8 cellular contexts compared by ENCODE assay signal in genomic region chr10:117375360-117376147, GRCh38. TPM values are rescaled to one million over a fixed set of nuclear protein-coding genes. Genes with fewer than 3 reads are reported as not detected.
DNase-seq lines count a peak whose midpoint lies in the region; ATAC-seq, FAIRE-seq and TF ChIP-seq lines count a peak whose summit lies in the region.

A gene with protein sequence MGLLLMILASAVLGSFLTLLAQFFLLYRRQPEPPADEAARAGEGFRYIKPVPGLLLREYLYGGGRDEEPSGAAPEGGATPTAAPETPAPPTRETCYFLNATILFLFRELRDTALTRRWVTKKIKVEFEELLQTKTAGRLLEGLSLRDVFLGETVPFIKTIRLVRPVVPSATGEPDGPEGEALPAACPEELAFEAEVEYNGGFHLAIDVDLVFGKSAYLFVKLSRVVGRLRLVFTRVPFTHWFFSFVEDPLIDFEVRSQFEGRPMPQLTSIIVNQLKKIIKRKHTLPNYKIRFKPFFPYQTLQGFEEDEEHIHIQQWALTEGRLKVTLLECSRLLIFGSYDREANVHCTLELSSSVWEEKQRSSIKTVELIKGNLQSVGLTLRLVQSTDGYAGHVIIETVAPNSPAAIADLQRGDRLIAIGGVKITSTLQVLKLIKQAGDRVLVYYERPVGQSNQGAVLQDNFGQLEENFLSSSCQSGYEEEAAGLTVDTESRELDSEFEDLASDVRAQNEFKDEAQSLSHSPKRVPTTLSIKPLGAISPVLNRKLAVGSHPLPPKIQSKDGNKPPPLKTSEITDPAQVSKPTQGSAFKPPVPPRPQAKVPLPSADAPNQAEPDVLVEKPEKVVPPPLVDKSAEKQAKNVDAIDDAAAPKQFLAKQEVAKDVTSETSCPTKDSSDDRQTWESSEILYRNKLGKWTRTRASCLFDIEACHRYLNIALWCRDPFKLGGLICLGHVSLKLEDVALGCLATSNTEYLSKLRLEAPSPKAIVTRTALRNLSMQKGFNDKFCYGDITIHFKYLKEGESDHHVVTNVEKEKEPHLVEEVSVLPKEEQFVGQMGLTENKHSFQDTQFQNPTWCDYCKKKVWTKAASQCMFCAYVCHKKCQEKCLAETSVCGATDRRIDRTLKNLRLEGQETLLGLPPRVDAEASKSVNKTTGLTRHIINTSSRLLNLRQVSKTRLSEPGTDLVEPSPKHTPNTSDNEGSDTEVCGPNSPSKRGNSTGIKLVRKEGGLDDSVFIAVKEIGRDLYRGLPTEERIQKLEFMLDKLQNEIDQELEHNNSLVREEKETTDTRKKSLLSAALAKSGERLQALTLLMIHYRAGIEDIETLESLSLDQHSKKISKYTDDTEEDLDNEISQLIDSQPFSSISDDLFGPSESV (minus strand): TSS chr10:117375440. CDS start chr10:117375227, 213 bp downstream.

- DNase-seq in GM12892 (ENCODE audit: insufficient read length) (peak; percentile 84), NCI-H1417 treated with DMSO at 0.1 percent for 48 hours (lab: John Stamatoyannopoulos, UW) (peak; percentile 23), T-helper 1 cell (peak; percentile 74 to 89 (median 84)), adrenal gland (peak; percentile 92 to 97 (median 95)), heart left ventricle (peak; percentile 95 to 98 (median 97)), posterior cingulate gyrus (peak; percentile 91 to 99 (median 93)), type B pancreatic cell (ENCODE audit: extremely low spot score, unreplicated experiment) (peak; percentile 96)

- peak within 1 kb of the TSS; percentile 95 for H3K27ac Mint-ChIP-seq in type B pancreatic cell

- H3K36me3 Mint-ChIP-seq in type B pancreatic cell: peaks cover 3% of the 10 kb centered on the region

- WGBS in adrenal gland, 4 donors: 0 to 2% (median 1%) methylated on average over 16 to 103 of the region's 103 CpGs
- 0 to 1% (median 1%) methylated on average over 52 to 103 of the region's 103 CpGs for WGBS in heart left ventricle, 4 donors

- H3K9me3 ChIP-seq in adrenal gland (replicated peaks in 1 of 3) (no peaks in the 10 kb centered on the region), heart left ventricle (no peaks in the 10 kb centered on the region)

- peaks cover 19% of the 10 kb centered on the region for H3K4me1 Mint-ChIP-seq in type B pancreatic cell (ENCODE audit: unreplicated experiment)

- H3K27ac ChIP-seq in adrenal gland (peak within 1 kb of the TSS; percentile 71 to 93 (median 90)), heart left ventricle (peak within 1 kb of the TSS; percentile 62 to 99 (median 94))

- H3K36me3 ChIP-seq in adrenal gland (replicated peaks in 1 of 2) (no peaks in the 10 kb centered on the region), heart left ventricle (no peaks in the 10 kb centered on the region)

- peak within 1 kb of the TSS; percentile 94 for H3K4me3 Mint-ChIP-seq in type B pancreatic cell

- H3K4me1 ChIP-seq in adrenal gland (replicated peaks in 1 of 2) (peaks cover 8 to 29% of the 10 kb centered on the region in 2 donors), heart left ventricle (peaks cover 0 to 44% (median 30%) of the 10 kb centered on the region in 12 donors)

- H3K4me3 ChIP-seq in adrenal gland: peak within 1 kb of the TSS; percentile 62 to 97 (median 78)
- H3K4me3 ChIP-seq in heart left ventricle: peak within 1 kb of the TSS; percentile 68 to 99 (median 92)

- no peaks in the 10 kb centered on the region for H3K9me3 Mint-ChIP-seq in type B pancreatic cell

- TF ChIP-seq POLR2A in GM12892 (IDR thresholded peaks at IDR 0.05; ENCODE audit: low read depth, low read length) (peak; percentile 71; the same call in 1 of the 2 replicates), adrenal gland (IDR thresholded peaks at IDR 0.05) (peak; percentile 91 to 93), heart left ventricle (IDR thresholded peaks at IDR 0.05) (peak; percentile 44 to 84)

- ATAC-seq in HG02763 (IDR thresholded peaks at IDR 0.05; ENCODE audit: unreplicated experiment) (peak; percentile 80), heart left ventricle (peak; percentile 95 to 98 (median 98))

- TF ChIP-seq CTCF in adrenal gland (IDR thresholded peaks at IDR 0.05) (no peak), heart left ventricle (IDR thresholded peaks at IDR 0.05) (peak in 3 of 12 donors; percentile 2 to 13 (median 3)), type B pancreatic cell (conservative IDR thresholded peaks at IDR 0.05) (no peak)

- FAIRE-seq in GM12892 (lab: Jason Lieb, UNC): peak; percentile 77

- H3K27me3 Mint-ChIP-seq in type B pancreatic cell: peaks cover 31% of the 10 kb centered on the region

- peaks cover 5% of the 10 kb centered on the region for H3K27me3 ChIP-seq in adrenal gland
- peaks cover 0 to 11% (median 0%) of the 10 kb centered on the region in 9 donors for H3K27me3 ChIP-seq in heart left ventricle

- intact Hi-C loops in adrenal gland (cut with DNase I): no loop called here
- intact Hi-C loops in heart left ventricle (cut with DNase I): loop anchor here in 1 of 10 donors (2.0 kb wide), 1 partner anchor 159 kb away; no protein-coding TSS in a partner anchor
- intact Hi-C loops in posterior cingulate gyrus (cut with DNase I): loop anchor here (10.0 kb wide), 2 partner anchors 669 to 1379 kb away; partner anchors contain the start of genes CACUL1 and RAB11FIP2

RNA-seq across cellular contexts. Expression of the gene that starts here (rescaled TPM):
- 7.2 TPM for polyA plus RNA-seq in GM12892 (2012; ENCODE audit: missing spikeins)
- total RNA-seq in adrenal gland (10 to 100 TPM; 22.3 to 45.7 (median 26.1) TPM), heart left ventricle (10 to 100 TPM; 19.1 to 37.2 (median 26.1) TPM), type B pancreatic cell (ENCODE audit: low replicate concordance) (31.7 and 32.1 TPM in 2 replicates)
- polyA plus RNA-seq in adrenal gland (10 to 100 TPM in 1 of 3 donors, 1 to 10 TPM in 2; 1.7 to 30.5 (median 3.0) TPM), heart left ventricle (10 to 100 TPM in 1 of 2 donors, 1 to 10 TPM in 1; 2.0 to 11.5 TPM)

Comparison
In these comparisons a context has a peak if more than half of its experiments do, and no peak if none do; other contexts are left out.
1. Peak in every context shown above with its lines: DNase-seq, ATAC-seq, H3K4me3 ChIP-seq and H3K27ac ChIP-seq.
2. DNase-seq: peak in every context shown above with its lines; median percentile 97 in heart left ventricle; 96 in type B pancreatic cell; 95 in adrenal gland; 93 in posterior cingulate gyrus; 84 in GM12892; 84 in T-helper 1 cell; 23 in NCI-H1417 treated with DMSO at 0.1 percent for 48 hours.